ENCODE assay signal across 9 cellular contexts in the genomic region with DNA sequence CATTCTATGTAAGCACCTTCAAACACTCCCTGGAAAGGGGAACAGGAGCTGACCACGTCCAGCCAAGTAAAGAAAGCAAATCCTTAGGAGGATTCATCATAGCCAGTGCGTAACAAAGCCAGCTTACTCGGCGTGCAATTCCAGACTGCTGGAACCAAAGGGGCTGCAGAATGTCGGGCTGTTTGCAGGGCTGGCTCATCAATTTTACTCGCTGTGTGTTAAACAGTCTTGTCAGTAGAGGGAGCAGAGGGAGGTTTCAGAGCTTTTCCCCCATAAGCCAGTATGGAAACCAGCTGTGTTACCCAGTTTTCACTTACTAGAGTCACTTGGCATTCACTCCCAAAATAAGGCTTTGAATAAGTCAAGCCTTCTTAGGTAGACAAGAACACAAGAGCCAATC.
A peak's percentile ranks its signal among the peaks of the same experiment; 100 is the strongest.
DNase-seq lines count a peak whose midpoint lies in the region; ATAC-seq and TF ChIP-seq lines count a peak whose summit lies in the region.
"Had no signal": no experiment of that assay in that cellular context is flagged by ENCODE, and none has a peak within 500 bp of the region (broad histone marks: within the 10 kb centered on the region; RNA-seq: fewer than 3 reads in every experiment).

No MANE protein-coding gene starts in this region.

- no peak overlapping the region for H3K4me3 Mint-ChIP-seq in progenitor cell of endocrine pancreas (ENCODE audit: low read depth)
- H3K4me3 Mint-ChIP-seq in activated naive CD8-positive, alpha-beta T cell treated with anti-CD3 and anti-CD28 coated beads, Interleukin-2, amount 50 U/mL, for 24 hours: no peak overlapping the region
- H3K4me3 Mint-ChIP-seq: naive B cell had no signal

- H3K27me3 Mint-ChIP-seq in progenitor cell of endocrine pancreas: no peaks in the 10 kb centered on the region
- H3K27me3 Mint-ChIP-seq in activated naive CD8-positive, alpha-beta T cell treated with anti-CD3 and anti-CD28 coated beads, Interleukin-2, amount 50 U/mL, for 24 hours: no peaks in the 10 kb centered on the region
- H3K27me3 Mint-ChIP-seq: naive B cell had no signal

- DNase-seq in DMS53 (lab: John Stamatoyannopoulos, UW) (peak; percentile 38), DMS53 treated with DMSO at 0.1 percent for 48 hours (lab: John Stamatoyannopoulos, UW; ENCODE audit: unreplicated experiment) (no peak), NCI-H2227 treated with DMSO at 0.1 percent for 48 hours (lab: John Stamatoyannopoulos, UW) (peak; percentile 42), epithelial cell of esophagus (ENCODE audit: low read depth) (peak; percentile 40), progenitor cell of endocrine pancreas (ENCODE audit: low spot score, unreplicated experiment) (no peak), kidney glomerular epithelial cell (lab: John Stamatoyannopoulos, UW) (no peak)
- no peak for DNase-seq in activated naive CD8-positive, alpha-beta T cell treated with anti-CD3 and anti-CD28 coated beads, Interleukin-2, amount 50 U/mL, for 24 hours
- DNase-seq: naive B cell had no signal

- peak overlapping the region; percentile 8 for H3K27ac Mint-ChIP-seq in progenitor cell of endocrine pancreas
- no peak overlapping the region for H3K27ac Mint-ChIP-seq in activated naive CD8-positive, alpha-beta T cell treated with anti-CD3 and anti-CD28 coated beads, Interleukin-2, amount 50 U/mL, for 24 hours
- H3K27ac Mint-ChIP-seq: naive B cell had no signal

- H3K9me3 Mint-ChIP-seq in progenitor cell of endocrine pancreas (ENCODE audit: low read depth): no peaks in the 10 kb centered on the region
- no peaks in the 10 kb centered on the region for H3K9me3 Mint-ChIP-seq in activated naive CD8-positive, alpha-beta T cell treated with anti-CD3 and anti-CD28 coated beads, Interleukin-2, amount 50 U/mL, for 24 hours
- H3K9me3 Mint-ChIP-seq: naive B cell had no signal

- H3K4me1 Mint-ChIP-seq in progenitor cell of endocrine pancreas (ENCODE audit: low read depth): peaks cover 9% of the 10 kb centered on the region
- no peaks in the 10 kb centered on the region for H3K4me1 Mint-ChIP-seq in activated naive CD8-positive, alpha-beta T cell treated with anti-CD3 and anti-CD28 coated beads, Interleukin-2, amount 50 U/mL, for 24 hours

- peaks cover 14% of the 10 kb centered on the region for H3K36me3 Mint-ChIP-seq in progenitor cell of endocrine pancreas (ENCODE audit: insufficient read depth)
- peaks cover 16% of the 10 kb centered on the region for H3K36me3 Mint-ChIP-seq in activated naive CD8-positive, alpha-beta T cell treated with anti-CD3 and anti-CD28 coated beads, Interleukin-2, amount 50 U/mL, for 24 hours (ENCODE audit: low read depth)

- no peak overlapping the region for H3K4me3 ChIP-seq in epithelial cell of esophagus (ENCODE audit: low read length)

- no peak for ATAC-seq in activated naive CD8-positive, alpha-beta T cell treated with anti-CD3 and anti-CD28 coated beads, Interleukin-2, amount 50 U/mL, for 24 hours
- no peak for ATAC-seq in GM19324 (IDR thresholded peaks at IDR 0.05; ENCODE audit: low FRiP score, unreplicated experiment)

- TF ChIP-seq CTCF in epithelial cell of esophagus (IDR thresholded peaks at IDR 0.05; ENCODE audit: insufficient read depth, low read depth, low read length, missing control alignments): peak; percentile 41
- TF ChIP-seq CTCF in progenitor cell of endocrine pancreas (IDR thresholded peaks at IDR 0.05; ENCODE audit: unreplicated experiment): peak; percentile 51

Comparison
In these comparisons a context has a peak if more than half of its experiments do, and no peak if none do; other contexts are left out.
1. DNase-seq: peak in DMS53 (single experiment), NCI-H2227 treated with DMSO at 0.1 percent for 48 hours (single experiment) and epithelial cell of esophagus (single experiment); none in DMS53 treated with DMSO at 0.1 percent for 48 hours (single experiment), progenitor cell of endocrine pancreas (single experiment), activated naive CD8-positive, alpha-beta T cell treated with anti-CD3 and anti-CD28 coated beads, Interleukin-2, amount 50 U/mL, for 24 hours (single experiment) and kidney glomerular epithelial cell (single experiment).